ENCODE assay signal across 9 cellular contexts in the genomic region with DNA sequence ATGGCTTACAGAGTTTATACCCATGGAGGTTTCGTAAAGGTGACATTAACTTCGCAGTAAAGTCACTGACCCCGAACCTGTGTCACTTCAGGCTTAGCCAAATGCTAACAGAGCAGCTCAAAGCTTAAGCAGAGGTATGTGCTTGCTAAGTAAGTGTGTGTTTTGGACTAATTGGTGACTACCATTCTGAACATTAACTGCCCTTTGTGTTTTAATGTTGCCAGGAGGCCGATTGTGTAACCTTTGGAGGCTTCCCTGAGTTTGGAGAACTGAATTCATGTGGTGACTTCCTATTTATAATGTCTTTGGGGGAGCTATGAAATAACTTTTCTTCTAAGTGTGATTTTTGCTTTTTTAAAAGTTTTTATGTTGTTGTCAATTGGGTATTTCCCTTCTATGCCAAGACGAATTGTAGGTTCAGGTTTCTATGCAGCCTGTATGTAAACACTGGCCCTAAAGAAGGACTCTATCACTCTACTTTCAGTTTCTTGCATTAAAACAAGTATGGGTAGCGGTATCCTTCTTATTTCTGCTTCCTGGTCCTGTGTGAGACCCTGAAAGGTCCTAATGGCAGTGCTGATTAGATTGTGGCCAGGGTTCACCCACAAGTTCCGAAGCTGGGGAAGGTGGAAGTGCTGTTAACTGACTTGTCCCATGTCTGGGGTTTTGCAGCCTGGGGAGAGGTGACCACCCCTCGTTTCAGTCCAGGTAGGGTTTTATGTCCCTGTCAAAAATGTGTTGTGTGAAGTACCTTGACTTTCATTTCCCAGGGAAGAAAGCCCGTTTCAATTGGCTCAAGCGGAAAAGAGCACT.
A peak's percentile ranks its signal among the peaks of the same experiment; 100 is the strongest.
DNase-seq lines count a peak whose midpoint lies in the region; ATAC-seq, FAIRE-seq and TF ChIP-seq lines count a peak whose summit lies in the region.
"Had no signal": no experiment of that assay in that cellular context is flagged by ENCODE, and none has a peak within 500 bp of the region (broad histone marks: within the 10 kb centered on the region; RNA-seq: fewer than 3 reads in every experiment).

No MANE protein-coding gene starts in this region.

- H3K27me3 ChIP-seq in HepG2 (ENCODE audit: control insufficient read depth in 1 of 2, insufficient read depth in 2 of 2, low read length in 2 of 2), result no peaks in the 10 kb centered on the region
- no peaks in the 10 kb centered on the region for H3K27me3 ChIP-seq in CD8-positive, alpha-beta T cell (ENCODE audit: insufficient read depth, low read length)

- ATAC-seq in HepG2 (peak; percentile 84), HG02642 (IDR thresholded peaks at IDR 0.05; ENCODE audit: poor library complexity, unreplicated experiment) (no peak), GM21381 (IDR thresholded peaks at IDR 0.05; ENCODE audit: unreplicated experiment) (no peak)
- ATAC-seq in CD8-positive, alpha-beta T cell, result no peak

- peak overlapping the region in 2 of 3 experiments; percentile 1 to 21; a peak in 1 of 6 replicates for H3K4me3 ChIP-seq in HepG2 (replicated peaks in 1 of 3; ENCODE audit: insufficient read depth in 1 of 3, low read depth in 2 of 3, low read length in 3 of 3)
- no peak overlapping the region for H3K4me3 ChIP-seq in CD8-positive, alpha-beta T cell (ENCODE audit: low read depth, low read length)

- peak overlapping the region; percentile 61 for H3K27ac Mint-ChIP-seq in MCF 10A (ENCODE audit: low read depth, unreplicated experiment)
- no peak overlapping the region for H3K27ac Mint-ChIP-seq in CD8-positive, alpha-beta T cell

- peak; percentile 95 for FAIRE-seq in HepG2 (lab: Jason Lieb, UNC)

- peak overlapping the region; percentile 24 for H3K9ac ChIP-seq in HepG2 (ENCODE audit: insufficient read depth, low read depth, low read length)

- no peaks in the 10 kb centered on the region for H3K36me3 ChIP-seq in HepG2 (replicated peaks in 1 of 2; ENCODE audit: control insufficient read depth in 1 of 2, insufficient read depth in 2 of 2, low read length in 2 of 2)
- no peaks in the 10 kb centered on the region for H3K36me3 ChIP-seq in CD8-positive, alpha-beta T cell (ENCODE audit: insufficient read depth, low read length)

- no peak for TF ChIP-seq CTCF in MCF 10A (IDR thresholded peaks at IDR 0.05; ENCODE audit: unreplicated experiment)
- no peak for TF ChIP-seq CTCF in HepG2 (CRISPR knock-in tag; IDR thresholded peaks at IDR 0.05)
- no peak for TF ChIP-seq CTCF in CD8-positive, alpha-beta T cell (IDR thresholded peaks at IDR 0.05)

- no peaks in the 10 kb centered on the region for H3K9me3 Mint-ChIP-seq in MCF 10A (ENCODE audit: unreplicated experiment)
- H3K9me3 Mint-ChIP-seq in CD8-positive, alpha-beta T cell, result no peaks in the 10 kb centered on the region

- H4K20me1 ChIP-seq in HepG2 (ENCODE audit: insufficient read depth, low read length), result peaks cover 58% of the 10 kb centered on the region

- no peaks in the 10 kb centered on the region for H3K9me3 ChIP-seq in HepG2 (ENCODE audit: low read length)
- H3K9me3 ChIP-seq in CD8-positive, alpha-beta T cell (ENCODE audit: low read length), result no peaks in the 10 kb centered on the region

- peaks cover 6% of the 10 kb centered on the region for H3K4me1 Mint-ChIP-seq in MCF 10A (ENCODE audit: insufficient read depth, unreplicated experiment)
- H3K4me1 Mint-ChIP-seq in CD8-positive, alpha-beta T cell (ENCODE audit: low read depth), result peaks cover 61% of the 10 kb centered on the region

- intact Hi-C loops in MCF 10A (cut with micrococcal nuclease), result no loop called here
- intact Hi-C loops in HepG2 (cut with micrococcal nuclease; ENCODE audit: unreplicated experiment), result no loop called here
- intact Hi-C loops in CD8-positive, alpha-beta T cell (cut with DNase I, micrococcal nuclease), result no loop called here

- WGBS in HepG2 (ENCODE audit: low lambda C conversion rate), result 43% methylated on average over 10 of the region's 10 CpGs

- POLR2A ChIA-PET in MCF 10A (lab: Yijun Ruan, JAX) (interaction anchor here (0.6 kb wide), 1 partner anchor 22 kb away, joined by 4 read pairs; no protein-coding TSS in a partner anchor), HepG2 (lab: Yijun Ruan, JAX) (no interaction called here)
- POLR2A ChIA-PET in CD8-positive, alpha-beta T cell (lab: Charles Lee), result no interaction called here

- no peaks in the 10 kb centered on the region for H3K27me3 Mint-ChIP-seq in MCF 10A (ENCODE audit: insufficient read depth, unreplicated experiment)
- no peaks in the 10 kb centered on the region for H3K27me3 Mint-ChIP-seq in CD8-positive, alpha-beta T cell (ENCODE audit: low read depth)

- TF ChIP-seq POLR2A in HepG2 (IDR thresholded peaks at IDR 0.05; ENCODE audit: insufficient read depth in 1 of 2, low read depth in 2 of 2, low read length in 2 of 2), result no peak

- in situ Hi-C loops in KBM-7 (cut with MboI; ENCODE audit: low pct_unique_long_range_greater_than_20kb, low sequenced_read_pairs) (no loop called here), HepG2 (cut with HindIII; ENCODE audit: extremely low pct_ligation_motif_present, low pct_unique_long_range_greater_than_20kb) (no loop called here)

- no peak overlapping the region for H3K4me3 Mint-ChIP-seq in MCF 10A (ENCODE audit: unreplicated experiment)
- no peak overlapping the region for H3K4me3 Mint-ChIP-seq in CD8-positive, alpha-beta T cell

- H3K27ac ChIP-seq in HepG2 (ENCODE audit: extremely low read length, insufficient read depth, low read length), result peak overlapping the region; percentile 77
- H3K27ac ChIP-seq in CD8-positive, alpha-beta T cell (ENCODE audit: low read depth, low read length), result no peak overlapping the region

- no peak for TF ChIP-seq RAD21 in HepG2 (CRISPR knock-in tag; IDR thresholded peaks at IDR 0.05)

- H3K36me3 Mint-ChIP-seq in MCF 10A (ENCODE audit: insufficient read depth, unreplicated experiment), result no peaks in the 10 kb centered on the region
- H3K36me3 Mint-ChIP-seq in CD8-positive, alpha-beta T cell, result no peaks in the 10 kb centered on the region

- CTCF ChIA-PET in MCF 10A (lab: Yijun Ruan, JAX), result no interaction called here
- CTCF ChIA-PET in HepG2 (lab: Yijun Ruan, JAX; ENCODE audit: low intra/inter-chr PET ratio, low total read pairs), result no interaction called here
- CTCF ChIA-PET in CD8-positive, alpha-beta T cell (lab: Charles Lee), result no interaction called here

- BruUV-seq in MCF 10A (replicated peaks; lab: Mats Ljungman, UMichigan) (no TSS peak), HepG2 (replicated peaks; lab: Mats Ljungman, UMichigan) (no TSS peak)

- TF ChIP-seq EP300 in HepG2 (IDR thresholded peaks at IDR 0.05; ENCODE audit: low read depth in 2 of 2, low read length in 2 of 2) (peak in 1 of 2 experiments; percentile 51; a peak in 1 of 4 replicates), HepG2 (CRISPR knock-in tag; IDR thresholded peaks at IDR 0.05; ENCODE audit: borderline replicate concordance) (no peak)

- H3K4me1 ChIP-seq in HepG2 (ENCODE audit: insufficient read depth, low read length), result peaks cover 98% of the 10 kb centered on the region
- peaks cover 44% of the 10 kb centered on the region for H3K4me1 ChIP-seq in CD8-positive, alpha-beta T cell (ENCODE audit: insufficient read depth, low read length)

- H3K4me2 ChIP-seq in HepG2 (ENCODE audit: low read depth, low read length), result peak overlapping the region; percentile 54

- no peak overlapping the region for H2AFZ ChIP-seq in HepG2 (ENCODE audit: low read length)

- peak; percentile 49 for DNase-seq in AG20443 (ENCODE audit: low spot score)
- peak; percentile 44 for DNase-seq in KBM-7
- DNase-seq in MCF 10A (ENCODE audit: unreplicated experiment), result peak; percentile 32
- peak; percentile 88 for DNase-seq in HepG2 (ENCODE audit: low spot score)
- DNase-seq in NCI-H2227 treated with DMSO at 0.1 percent for 48 hours (lab: John Stamatoyannopoulos, UW), result no peak
- DNase-seq in CD8-positive, alpha-beta T cell, result no peak
- DNase-seq: MM.1S had no signal

- H3K79me2 ChIP-seq in HepG2 (ENCODE audit: insufficient read depth, low read length), result peaks cover 99% of the 10 kb centered on the region

TF ChIP-seq in HepG2, 621 proteins besides CTCF, POLR2A, EP300 and RAD21 (continues in another document):
- TF ChIP-seq SOX6 (IDR thresholded peaks at IDR 0.05) (no peak), SOX6 (CRISPR knock-in tag; IDR thresholded peaks at IDR 0.05) (peak; percentile 82), ZNF549 (CRISPR knock-in tag; IDR thresholded peaks at IDR 0.05) (no peak), MED1 (CRISPR knock-in tag; IDR thresholded peaks at IDR 0.05) (peak; percentile 54; the same call in 1 of the 2 replicates), GATAD2A (CRISPR knock-in tag; IDR thresholded peaks at IDR 0.05) (peak; percentile 50), FOSL2 (CRISPR knock-in tag; IDR thresholded peaks at IDR 0.05) (peak; percentile 47), LCORL (IDR thresholded peaks at IDR 0.05) (no peak; the same call in 1 of the 2 replicates), LCORL (CRISPR knock-in tag; IDR thresholded peaks at IDR 0.05) (peak; percentile 86; the same call in 1 of the 2 replicates), SOX5 (CRISPR knock-in tag; IDR thresholded peaks at IDR 0.05; ENCODE audit: borderline replicate concordance) (peak; percentile 79), TCF12 (IDR thresholded peaks at IDR 0.05) (no peak), TCF12 (CRISPR knock-in tag; IDR thresholded peaks at IDR 0.05) (no peak)
- TF ChIP-seq, protein P1, sequence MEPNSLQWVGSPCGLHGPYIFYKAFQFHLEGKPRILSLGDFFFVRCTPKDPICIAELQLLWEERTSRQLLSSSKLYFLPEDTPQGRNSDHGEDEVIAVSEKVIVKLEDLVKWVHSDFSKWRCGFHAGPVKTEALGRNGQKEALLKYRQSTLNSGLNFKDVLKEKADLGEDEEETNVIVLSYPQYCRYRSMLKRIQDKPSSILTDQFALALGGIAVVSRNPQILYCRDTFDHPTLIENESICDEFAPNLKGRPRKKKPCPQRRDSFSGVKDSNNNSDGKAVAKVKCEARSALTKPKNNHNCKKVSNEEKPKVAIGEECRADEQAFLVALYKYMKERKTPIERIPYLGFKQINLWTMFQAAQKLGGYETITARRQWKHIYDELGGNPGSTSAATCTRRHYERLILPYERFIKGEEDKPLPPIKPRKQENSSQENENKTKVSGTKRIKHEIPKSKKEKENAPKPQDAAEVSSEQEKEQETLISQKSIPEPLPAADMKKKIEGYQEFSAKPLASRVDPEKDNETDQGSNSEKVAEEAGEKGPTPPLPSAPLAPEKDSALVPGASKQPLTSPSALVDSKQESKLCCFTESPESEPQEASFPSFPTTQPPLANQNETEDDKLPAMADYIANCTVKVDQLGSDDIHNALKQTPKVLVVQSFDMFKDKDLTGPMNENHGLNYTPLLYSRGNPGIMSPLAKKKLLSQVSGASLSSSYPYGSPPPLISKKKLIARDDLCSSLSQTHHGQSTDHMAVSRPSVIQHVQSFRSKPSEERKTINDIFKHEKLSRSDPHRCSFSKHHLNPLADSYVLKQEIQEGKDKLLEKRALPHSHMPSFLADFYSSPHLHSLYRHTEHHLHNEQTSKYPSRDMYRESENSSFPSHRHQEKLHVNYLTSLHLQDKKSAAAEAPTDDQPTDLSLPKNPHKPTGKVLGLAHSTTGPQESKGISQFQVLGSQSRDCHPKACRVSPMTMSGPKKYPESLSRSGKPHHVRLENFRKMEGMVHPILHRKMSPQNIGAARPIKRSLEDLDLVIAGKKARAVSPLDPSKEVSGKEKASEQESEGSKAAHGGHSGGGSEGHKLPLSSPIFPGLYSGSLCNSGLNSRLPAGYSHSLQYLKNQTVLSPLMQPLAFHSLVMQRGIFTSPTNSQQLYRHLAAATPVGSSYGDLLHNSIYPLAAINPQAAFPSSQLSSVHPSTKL (CRISPR knock-in tag; IDR thresholded peaks at IDR 0.05), result peak; percentile 64

Comparison
In these comparisons a context has a peak if more than half of its experiments do, and no peak if none do; other contexts are left out.
1. DNase-seq: peak in AG20443 (single experiment), KBM-7 (single experiment), MCF 10A (single experiment) and HepG2 (single experiment); none in NCI-H2227 treated with DMSO at 0.1 percent for 48 hours (single experiment) and CD8-positive, alpha-beta T cell (0 of 7).